In genomic region chr2:222024934-222025890, GRCh38 we compare ENCODE assay signal across 9 cellular contexts.
A peak's percentile ranks its signal among the peaks of the same experiment; 100 is the strongest.
DNase-seq lines count a peak whose midpoint lies in the region; ATAC-seq, FAIRE-seq and TF ChIP-seq lines count a peak whose summit lies in the region.
"Had no signal": no experiment of that assay in that cellular context is flagged by ENCODE, and none has a peak within 500 bp of the region (broad histone marks: within the 10 kb centered on the region; RNA-seq: fewer than 3 reads in every experiment).

No MANE protein-coding gene starts in this region.

- peaks cover 16% of the 10 kb centered on the region for H3K27me3 ChIP-seq in hepatocyte
- H3K27me3 ChIP-seq in effector memory CD4-positive, alpha-beta T cell (replicated peaks; ENCODE audit: control insufficient read depth, insufficient read depth, low read length, poor library complexity, severe bottlenecking): no peaks in the 10 kb centered on the region

- POLR2A ChIA-PET in activated CD8-positive, alpha-beta T cell treated with anti-CD3 and anti-CD28 coated beads for 36 hours (lab: Charles Lee): no interaction called here
- POLR2A ChIA-PET in activated CD8-positive, alpha-beta T cell treated with anti-CD3 and anti-CD28 coated beads, Interleukin-2, amount 10 ng/mL, durations not matched to agents 7 days and 5 days (lab: Charles Lee): no interaction called here

- H3K36me3 ChIP-seq in hepatocyte (replicated peaks; ENCODE audit: insufficient read depth, low read depth): no peaks in the 10 kb centered on the region
- H3K36me3 ChIP-seq in effector memory CD4-positive, alpha-beta T cell (ENCODE audit: control insufficient read depth, insufficient read depth, low read length): no peaks in the 10 kb centered on the region

- H3K4me1 Mint-ChIP-seq in activated CD8-positive, alpha-beta T cell treated with anti-CD3 and anti-CD28 coated beads for 36 hours (ENCODE audit: low read depth): no peaks in the 10 kb centered on the region
- H3K4me1 Mint-ChIP-seq in activated CD8-positive, alpha-beta T cell treated with anti-CD3 and anti-CD28 coated beads, Interleukin-2, amount 10 ng/mL, durations not matched to agents 7 days and 5 days (ENCODE audit: low read depth): no peaks in the 10 kb centered on the region
- H3K4me1 Mint-ChIP-seq: central memory CD8-positive, alpha-beta T cell had no signal

- H3K27ac Mint-ChIP-seq in activated CD8-positive, alpha-beta T cell treated with anti-CD3 and anti-CD28 coated beads for 36 hours: no peak overlapping the region
- H3K27ac Mint-ChIP-seq in activated CD8-positive, alpha-beta T cell treated with anti-CD3 and anti-CD28 coated beads, Interleukin-2, amount 10 ng/mL, durations not matched to agents 7 days and 5 days: no peak overlapping the region

- no peak overlapping the region for H3K4me3 Mint-ChIP-seq in activated CD8-positive, alpha-beta T cell treated with anti-CD3 and anti-CD28 coated beads for 36 hours
- no peak overlapping the region for H3K4me3 Mint-ChIP-seq in activated CD8-positive, alpha-beta T cell treated with anti-CD3 and anti-CD28 coated beads, Interleukin-2, amount 10 ng/mL, durations not matched to agents 7 days and 5 days
- H3K4me3 Mint-ChIP-seq: central memory CD8-positive, alpha-beta T cell had no signal

- H3K27me3 Mint-ChIP-seq in activated CD8-positive, alpha-beta T cell treated with anti-CD3 and anti-CD28 coated beads for 36 hours: no peaks in the 10 kb centered on the region
- no peaks in the 10 kb centered on the region for H3K27me3 Mint-ChIP-seq in activated CD8-positive, alpha-beta T cell treated with anti-CD3 and anti-CD28 coated beads, Interleukin-2, amount 10 ng/mL, durations not matched to agents 7 days and 5 days (ENCODE audit: low read depth)
- H3K27me3 Mint-ChIP-seq: central memory CD8-positive, alpha-beta T cell had no signal

- TF ChIP-seq CTCF in activated CD8-positive, alpha-beta T cell treated with anti-CD3 and anti-CD28 coated beads for 36 hours (IDR thresholded peaks at IDR 0.05): peak; percentile 59
- peak; percentile 85 for TF ChIP-seq CTCF in VCaP (conservative IDR thresholded peaks at IDR 0.05)
- peak; percentile 81 for TF ChIP-seq CTCF in hepatocyte (IDR thresholded peaks at IDR 0.05; ENCODE audit: poor library complexity)

- DNase-seq in activated CD8-positive, alpha-beta T cell treated with anti-CD3 and anti-CD28 coated beads for 36 hours: no peak
- no peak for DNase-seq in activated CD8-positive, alpha-beta T cell treated with anti-CD3 and anti-CD28 coated beads, Interleukin-2, amount 10 ng/mL, durations not matched to agents 7 days and 5 days
- DNase-seq in NCI-H1105 treated with DMSO at 0.1 percent for 48 hours (lab: John Stamatoyannopoulos, UW): peak; percentile 31
- DNase-seq in hepatocyte (ENCODE audit: low spot score): peak; percentile 60
- peak; percentile 35 for DNase-seq in urothelium cell line (ENCODE audit: low spot score)
- DNase-seq in effector memory CD4-positive, alpha-beta T cell: no peak
- DNase-seq in C1 segment of cervical spinal cord (lab: John Stamatoyannopoulos, UW): no peak

- no peaks in the 10 kb centered on the region for H3K79me2 ChIP-seq in hepatocyte

- H3K27ac ChIP-seq in VCaP: no peak overlapping the region
- no peak overlapping the region for H3K27ac ChIP-seq in hepatocyte
- no peak overlapping the region for H3K27ac ChIP-seq in effector memory CD4-positive, alpha-beta T cell (ENCODE audit: insufficient read depth, low read length, poor library complexity, severe bottlenecking)

- no peak overlapping the region for H2AFZ ChIP-seq in hepatocyte

- no peaks in the 10 kb centered on the region for H3K4me1 ChIP-seq in hepatocyte (ENCODE audit: insufficient read depth)
- no peaks in the 10 kb centered on the region for H3K4me1 ChIP-seq in effector memory CD4-positive, alpha-beta T cell (ENCODE audit: control insufficient read depth, insufficient read depth, low read length, poor library complexity, severe bottlenecking)

- no peaks in the 10 kb centered on the region for H3K36me3 Mint-ChIP-seq in activated CD8-positive, alpha-beta T cell treated with anti-CD3 and anti-CD28 coated beads for 36 hours (ENCODE audit: low read depth)
- H3K36me3 Mint-ChIP-seq in activated CD8-positive, alpha-beta T cell treated with anti-CD3 and anti-CD28 coated beads, Interleukin-2, amount 10 ng/mL, durations not matched to agents 7 days and 5 days (ENCODE audit: low read depth): no peaks in the 10 kb centered on the region

- intact Hi-C loops in activated CD8-positive, alpha-beta T cell treated with anti-CD3 and anti-CD28 coated beads for 36 hours (cut with micrococcal nuclease): no loop called here

- peak overlapping the region; percentile 58 for H3K4me2 ChIP-seq in hepatocyte

- H3K9me3 Mint-ChIP-seq in activated CD8-positive, alpha-beta T cell treated with anti-CD3 and anti-CD28 coated beads for 36 hours: no peaks in the 10 kb centered on the region
- no peaks in the 10 kb centered on the region for H3K9me3 Mint-ChIP-seq in activated CD8-positive, alpha-beta T cell treated with anti-CD3 and anti-CD28 coated beads, Interleukin-2, amount 10 ng/mL, durations not matched to agents 7 days and 5 days (ENCODE audit: insufficient read depth)
- H3K9me3 Mint-ChIP-seq: central memory CD8-positive, alpha-beta T cell had no signal

- no peaks in the 10 kb centered on the region for H3K9me2 ChIP-seq in hepatocyte (replicated peaks; ENCODE audit: insufficient read depth)

- ATAC-seq in activated CD8-positive, alpha-beta T cell treated with anti-CD3 and anti-CD28 coated beads for 36 hours: no peak
- ATAC-seq in activated CD8-positive, alpha-beta T cell treated with anti-CD3 and anti-CD28 coated beads, Interleukin-2, amount 10 ng/mL, durations not matched to agents 7 days and 5 days: no peak

- no peaks in the 10 kb centered on the region for H4K20me1 ChIP-seq in hepatocyte (ENCODE audit: insufficient read depth, poor library complexity, severe bottlenecking)

- 21% methylated on average over 8 of the region's 8 CpGs for WGBS in hepatocyte (ENCODE audit: low lambda C conversion rate, missing lambda C conversion rate)

- no peak overlapping the region for H3K4me3 ChIP-seq in hepatocyte
- H3K4me3 ChIP-seq in effector memory CD4-positive, alpha-beta T cell (ENCODE audit: insufficient read depth, low read depth, low read length, poor library complexity, severe bottlenecking): no peak overlapping the region

- CTCF ChIA-PET in activated CD8-positive, alpha-beta T cell treated with anti-CD3 and anti-CD28 coated beads for 36 hours (lab: Charles Lee): interaction anchor here (0.7 to 1.9 kb wide), 11 partner anchors 9 to 589 kb away, joined by 3 to 6 read pairs (median 3); no protein-coding TSS in a partner anchor
- CTCF ChIA-PET in activated CD8-positive, alpha-beta T cell treated with anti-CD3 and anti-CD28 coated beads, Interleukin-2, amount 10 ng/mL, durations not matched to agents 7 days and 5 days (lab: Charles Lee): interaction anchor here (1.0 to 2.1 kb wide), 7 partner anchors 12 to 589 kb away, joined by 3 to 5 read pairs (median 3); no protein-coding TSS in a partner anchor

- no peak for FAIRE-seq in urothelium cell line (lab: Jason Lieb, UNC)

- H3K9me3 ChIP-seq in hepatocyte (ENCODE audit: low read depth): no peaks in the 10 kb centered on the region
- no peaks in the 10 kb centered on the region for H3K9me3 ChIP-seq in effector memory CD4-positive, alpha-beta T cell (ENCODE audit: control insufficient read depth, low read length)

Comparison
In these comparisons a context has a peak if more than half of its experiments do, and no peak if none do; other contexts are left out.
1. DNase-seq: peak in NCI-H1105 treated with DMSO at 0.1 percent for 48 hours (single experiment), hepatocyte (single experiment) and urothelium cell line (single experiment); none in activated CD8-positive, alpha-beta T cell treated with anti-CD3 and anti-CD28 coated beads for 36 hours (single experiment), activated CD8-positive, alpha-beta T cell treated with anti-CD3 and anti-CD28 coated beads, Interleukin-2, amount 10 ng/mL, durations not matched to agents 7 days and 5 days (single experiment), effector memory CD4-positive, alpha-beta T cell (0 of 3) and C1 segment of cervical spinal cord (0 of 14).
2. Peak in every context shown above with its lines, with median percentiles within 50 percentile points of each other: CTCF ChIP-seq.